Comparison of ENCODE assay signal across 22 cellular contexts in genomic region chr15:35566991-35567390, GRCh38. TPM values are rescaled to one million over a fixed set of nuclear protein-coding genes. Genes with fewer than 3 reads are reported as not detected.
A peak's percentile ranks its signal among the peaks of the same experiment; 100 is the strongest.
DNase-seq lines count a peak whose midpoint lies in the region; ATAC-seq and TF ChIP-seq lines count a peak whose summit lies in the region.
"Had no signal": no experiment of that assay in that cellular context is flagged by ENCODE, and none has a peak within 500 bp of the region (broad histone marks: within the 10 kb centered on the region; RNA-seq: fewer than 3 reads in every experiment).

No MANE protein-coding gene starts in this region.

- peaks cover 0 to 4% (median 0%) of the 10 kb centered on the region in 5 experiments for H3K9me3 Mint-ChIP-seq in brain
- H3K9me3 Mint-ChIP-seq: CD4-positive, alpha-beta memory T cell; GM23338; HFFc6 had no signal

- H3K4me1 Mint-ChIP-seq in brain, result no peaks in the 10 kb centered on the region
- H3K4me1 Mint-ChIP-seq: CD4-positive, alpha-beta memory T cell; GM23338 had no signal

- H3K4me1 ChIP-seq in right cardiac atrium (ENCODE audit: control insufficient read depth, insufficient read depth, low read length), result no peaks in the 10 kb centered on the region
- H3K4me1 ChIP-seq: A549 had no signal

- no peak for TF ChIP-seq CTCF in brain (conservative IDR thresholded peaks at IDR 0.05)

- H3K27me3 Mint-ChIP-seq in brain, result peaks cover 3% of the 10 kb centered on the region

- H3K9me3 ChIP-seq in right cardiac atrium (ENCODE audit: control insufficient read depth, low read length) (no peaks in the 10 kb centered on the region), MG63 (no peaks in the 10 kb centered on the region)
- H3K9me3 ChIP-seq: A549, HAP-1 had no signal

- H3K27ac Mint-ChIP-seq in brain, result peak overlapping the region in 3 of 5 experiments; percentile 1 to 85 (median 70)
- H3K27ac Mint-ChIP-seq: CD4-positive, alpha-beta memory T cell; GM23338; HFFc6 had no signal

- no peaks in the 10 kb centered on the region for H3K36me3 Mint-ChIP-seq in brain
- H3K36me3 Mint-ChIP-seq: CD4-positive, alpha-beta memory T cell had no signal

- H3K27me3 ChIP-seq in right cardiac atrium (ENCODE audit: control insufficient read depth, insufficient read depth), result no peaks in the 10 kb centered on the region
- no peaks in the 10 kb centered on the region for H3K27me3 ChIP-seq in MG63

- WGBS in right cardiac atrium, result 66% methylated on average over 3 of the region's 3 CpGs

- intact Hi-C loops in Right ventricle myocardium superior (cut with DNase I), result no loop called here
- intact Hi-C loops in cardiac septum (cut with DNase I), result no loop called here
- intact Hi-C loops in left cardiac atrium (cut with DNase I), result no loop called here
- intact Hi-C loops in right cardiac atrium (cut with DNase I), result no loop called here

- no peak overlapping the region for H3K27ac ChIP-seq in right cardiac atrium (ENCODE audit: low read length)
- H3K27ac ChIP-seq: A549 had no signal

- H3K36me3 ChIP-seq in MG63, result no peaks in the 10 kb centered on the region
- H3K36me3 ChIP-seq: HAP-1 had no signal

- no peak overlapping the region for H3K4me3 ChIP-seq in right cardiac atrium (ENCODE audit: low read length)
- H3K4me3 ChIP-seq in MG63, result no peak overlapping the region
- H3K4me3 ChIP-seq: A549, GM12878, GM23338, HAP-1 had no signal

- ATAC-seq in Right ventricle myocardium superior (ENCODE audit: poor library complexity), result peak; percentile 90
- ATAC-seq in left cardiac atrium, result peak; percentile 70 to 82
- peak; percentile 77 to 85 for ATAC-seq in right cardiac atrium
- ATAC-seq: A549, GM12878, GM23338 had no signal

- peak overlapping the region in 2 of 5 experiments; percentile 1 to 16 for H3K4me3 Mint-ChIP-seq in brain
- H3K4me3 Mint-ChIP-seq: CD4-positive, alpha-beta memory T cell; GM23338; HFFc6 had no signal

- DNase-seq in Right ventricle myocardium superior, result no peak
- no peak for DNase-seq in cardiac septum (ENCODE audit: low spot score)
- DNase-seq in left cardiac atrium, result peak; percentile 26
- peak in 1 of 3 donors; percentile 20 for DNase-seq in right cardiac atrium
- DNase-seq in MG63, result no peak
- DNase-seq in NOMO-1 treated with DMSO at 0.1 percent for 48 hours (lab: John Stamatoyannopoulos, UW; ENCODE audit: unreplicated experiment), result no peak
- no peak for DNase-seq in DMS114 treated with DMSO at 0.1 percent for 48 hours (lab: John Stamatoyannopoulos, UW; ENCODE audit: unreplicated experiment)
- DNase-seq: 8988T; ACHN; AML-193; C1 segment of cervical spinal cord; Calu3; CD4-positive, alpha-beta memory T cell; COR-L47; DMS153; DND-41; HFFc6 had no signal

RNA-seq across cellular contexts. Expression of gene DPH6, which starts 21.0 kb away (rescaled TPM):
- 17.6 TPM for total RNA-seq in Right ventricle myocardium superior
- 19.7 TPM for total RNA-seq in cardiac septum
- polyA plus RNA-seq in brain (ENCODE audit: insufficient read depth, low read depth, low replicate concordance), result 8.1 TPM
- total RNA-seq in left cardiac atrium, result 10 to 100 TPM in 1 of 2 donors, 1 to 10 TPM in 1; 9.9 to 16.5 TPM
- total RNA-seq in right cardiac atrium, result 10 to 100 TPM; 12.0 to 19.7 (median 15.6) TPM
- polyA plus RNA-seq in right cardiac atrium, result 7.6 TPM
- total RNA-seq in MG63 (2014; rRNA removed; shearing (Covaris generic); ENCODE audit: low replicate concordance), result 13.8 and 23.2 TPM in 2 replicates
